23 cellular contexts compared by ENCODE assay signal in genomic region chr7:329691-330281, GRCh38. TPM values are rescaled to one million over a fixed set of nuclear protein-coding genes. Genes with fewer than 3 reads are reported as not detected.
"Had no signal": no experiment of that assay in that cellular context is flagged by ENCODE, and none has a peak within 500 bp of the region (broad histone marks: within the 10 kb centered on the region; RNA-seq: fewer than 3 reads in every experiment).

No MANE protein-coding gene starts in this region.

- H3K4me1 ChIP-seq: parathyroid adenoma had no signal

- H3K4me3 Mint-ChIP-seq: activated CD8-positive, alpha-beta memory T cell treated with anti-CD3 and anti-CD28 coated beads, Interleukin-2, amount 10 ng/mL, durations not matched to agents 7 days and 5 days; activated naive CD4-positive, alpha-beta T cell treated with anti-CD3 and anti-CD28 coated beads, Interleukin-2, amount 50 U/mL, for 24 hours; activated T-cell treated with anti-CD3 and anti-CD28 coated beads, Interleukin-2, amount 50 U/mL, for 24 hours; central memory CD8-positive, alpha-beta T cell; endodermal cell; neural progenitor cell; stimulated activated memory B cell treated with anti-CD40 and anti-IgM and Interleukin-4, amounts not matched to agents 10 μg/mL and 1 μg/mL and 100 μg/mL, for 72 hours had no signal

- DNase-seq: activated CD4-positive, alpha-beta T cell treated with anti-CD3 and anti-CD28 coated beads, Interleukin-2, amount 50 U/mL, for 4 hours; activated CD8-positive, alpha-beta memory T cell treated with anti-CD3 and anti-CD28 coated beads, Interleukin-2, amount 10 ng/mL, durations not matched to agents 7 days and 5 days; activated effector memory CD4-positive, alpha-beta T cell treated with Interleukin-2 at 50 U/mL for 16 hours; activated T-cell treated with anti-CD3 and anti-CD28 coated beads, Interleukin-2, amount 50 U/mL, for 24 hours; dermis blood vessel endothelial cell; endodermal cell; left ventricle myocardium inferior; mesendoderm; spleen; stimulated activated CD4-positive, alpha-beta T cell treated with anti-CD3 and anti-CD28 coated beads, Interleukin-1b, Interleukin-23, amount 100 ng/mL, for 48 hours had no signal

- H3K36me3 Mint-ChIP-seq: activated CD8-positive, alpha-beta memory T cell treated with anti-CD3 and anti-CD28 coated beads, Interleukin-2, amount 10 ng/mL, durations not matched to agents 7 days and 5 days; activated naive CD4-positive, alpha-beta T cell treated with anti-CD3 and anti-CD28 coated beads, Interleukin-2, amount 50 U/mL, for 24 hours; stimulated activated memory B cell treated with anti-CD40 and anti-IgM and Interleukin-4, amounts not matched to agents 10 μg/mL and 1 μg/mL and 100 μg/mL, for 72 hours had no signal

- H3K9me3 Mint-ChIP-seq: activated naive CD4-positive, alpha-beta T cell treated with anti-CD3 and anti-CD28 coated beads, Interleukin-2, amount 50 U/mL, for 24 hours had no signal

- H3K79me2 ChIP-seq: parathyroid adenoma had no signal

- H3K9ac ChIP-seq: neural progenitor cell, parathyroid adenoma had no signal

- H2AFZ ChIP-seq: neural progenitor cell, parathyroid adenoma had no signal

- H3K4me1 Mint-ChIP-seq: endodermal cell had no signal

- H3K27me3 ChIP-seq: body of pancreas, neural progenitor cell, tibial nerve had no signal

- H3K4me3 ChIP-seq: body of pancreas, left ventricle myocardium inferior, neural progenitor cell, spleen, tibial nerve had no signal

- ATAC-seq: activated CD4-positive, CD25-positive, alpha-beta regulatory T cell treated with anti-CD3 and anti-CD28 coated beads, Interleukin-2, amount 50 U/mL, for 24 hours; activated CD8-positive, alpha-beta memory T cell treated with anti-CD3 and anti-CD28 coated beads, Interleukin-2, amount 10 ng/mL, durations not matched to agents 7 days and 5 days; body of pancreas; stimulated activated memory B cell treated with anti-CD40 and anti-IgM and Interleukin-4, amounts not matched to agents 10 μg/mL and 1 μg/mL and 100 μg/mL, for 72 hours had no signal

- H3K4me2 ChIP-seq: neural progenitor cell had no signal

- H3K36me3 ChIP-seq: left ventricle myocardium inferior, neural progenitor cell, spleen, tibial nerve had no signal

- H3K9me3 ChIP-seq: body of pancreas had no signal

- H3K27ac ChIP-seq: body of pancreas, left ventricle myocardium inferior, neural progenitor cell, parathyroid adenoma, spleen, tibial nerve had no signal

- H3K27ac Mint-ChIP-seq: activated CD8-positive, alpha-beta memory T cell treated with anti-CD3 and anti-CD28 coated beads, Interleukin-2, amount 10 ng/mL, durations not matched to agents 7 days and 5 days; activated naive CD4-positive, alpha-beta T cell treated with anti-CD3 and anti-CD28 coated beads, Interleukin-2, amount 50 U/mL, for 24 hours; activated T-cell treated with anti-CD3 and anti-CD28 coated beads, Interleukin-2, amount 50 U/mL, for 24 hours; endodermal cell; stimulated activated memory B cell treated with anti-CD40 and anti-IgM and Interleukin-4, amounts not matched to agents 10 μg/mL and 1 μg/mL and 100 μg/mL, for 72 hours had no signal

- H3K27me3 Mint-ChIP-seq: activated CD8-positive, alpha-beta memory T cell treated with anti-CD3 and anti-CD28 coated beads, Interleukin-2, amount 10 ng/mL, durations not matched to agents 7 days and 5 days; activated naive CD4-positive, alpha-beta T cell treated with anti-CD3 and anti-CD28 coated beads, Interleukin-2, amount 50 U/mL, for 24 hours had no signal

RNA-seq across cellular contexts. Expression of gene FOXL3, which starts 39.8 kb away (rescaled TPM):
- total RNA-seq: activated CD8-positive, alpha-beta memory T cell treated with anti-CD3 and anti-CD28 coated beads, Interleukin-2, amount 10 ng/mL, durations not matched to agents 7 days and 5 days; body of pancreas; dermis blood vessel endothelial cell; endodermal cell; glomerular endothelial cell; left ventricle myocardium inferior; myocyte; spleen; subcutaneous adipose tissue; T-helper 2 cell treated with Interferon-gamma antibody and Interleukin-4, amounts not matched to agents 100 ng/mL and 5 ng/mL, for 36 hours; tibial nerve had no signal
- polyA plus RNA-seq: esophagus, spleen had no signal
